ENCODE assay signal across 8 cellular contexts in genomic region chr6:2448826-2449571, GRCh38.
DNase-seq lines count a peak whose midpoint lies in the region; ATAC-seq and TF ChIP-seq lines count a peak whose summit lies in the region.

No MANE protein-coding gene starts in this region.

- DNase-seq in GM03348 (ENCODE audit: low spot score) (peak; percentile 73), NCI-H1105 treated with DMSO at 0.1 percent for 48 hours (lab: John Stamatoyannopoulos, UW) (peak; percentile 93), T-cell (peak in 1 of 34 experiments; percentile 2), erythroblast (lab: John Stamatoyannopoulos, UW) (peak; percentile 45 to 66), myocyte (ENCODE audit: low read depth) (peak; percentile 82)

- no peaks in the 10 kb centered on the region for H3K79me2 ChIP-seq in ACC112 (ENCODE audit: control insufficient read depth, insufficient read depth, low read length, unreplicated experiment)

- peaks cover 3 to 7% (median 6%) of the 10 kb centered on the region in 3 donors for H3K4me1 Mint-ChIP-seq in T-cell

- H3K27ac Mint-ChIP-seq in T-cell, result no peak overlapping the region

- H3K4me3 ChIP-seq in ACC112 (ENCODE audit: low read depth, low read length), result peak overlapping the region; percentile 69

- ATAC-seq in T-cell (replicated peaks in 1 of 4) (no peak), HG03439 (IDR thresholded peaks at IDR 0.05; ENCODE audit: unreplicated experiment) (no peak), GM19397 (IDR thresholded peaks at IDR 0.05; ENCODE audit: unreplicated experiment) (no peak)

- CTCF ChIA-PET in T-cell (lab: Charles Lee), result interaction anchor here in 1 of 2 donors (0.5 kb wide), 1 partner anchor 857 kb away, joined by 3 read pairs; no protein-coding TSS in a partner anchor

- H3K4me3 Mint-ChIP-seq in T-cell, result peak overlapping the region; percentile 17 to 40 (median 25)

- peaks cover 0 to 4% of the 10 kb centered on the region in 2 donors for H3K27me3 Mint-ChIP-seq in T-cell

- no peak overlapping the region for H3K27ac ChIP-seq in ACC112 (ENCODE audit: low read depth, low read length)

- H2AFZ ChIP-seq in ACC112 (ENCODE audit: low read length, unreplicated experiment), result no peak overlapping the region

- no peaks in the 10 kb centered on the region for H3K36me3 ChIP-seq in ACC112 (ENCODE audit: insufficient read depth, low read length)

- H3K4me1 ChIP-seq in ACC112 (ENCODE audit: control insufficient read depth, insufficient read depth, low read length, unreplicated experiment), result no peaks in the 10 kb centered on the region

- H3K27me3 ChIP-seq in ACC112 (ENCODE audit: insufficient read depth, low read length), result peaks cover 13% of the 10 kb centered on the region; the same call in 1 of the 2 replicates

- H3K9me3 Mint-ChIP-seq in T-cell, result no peaks in the 10 kb centered on the region

- H3K36me3 Mint-ChIP-seq in T-cell, result peaks cover 3% of the 10 kb centered on the region

- POLR2A ChIA-PET in T-cell (lab: Charles Lee), result no interaction called here

- TF ChIP-seq POLR2A in erythroblast (IDR thresholded peaks at IDR 0.05; ENCODE audit: low read length), result no peak
